In the genomic region with DNA sequence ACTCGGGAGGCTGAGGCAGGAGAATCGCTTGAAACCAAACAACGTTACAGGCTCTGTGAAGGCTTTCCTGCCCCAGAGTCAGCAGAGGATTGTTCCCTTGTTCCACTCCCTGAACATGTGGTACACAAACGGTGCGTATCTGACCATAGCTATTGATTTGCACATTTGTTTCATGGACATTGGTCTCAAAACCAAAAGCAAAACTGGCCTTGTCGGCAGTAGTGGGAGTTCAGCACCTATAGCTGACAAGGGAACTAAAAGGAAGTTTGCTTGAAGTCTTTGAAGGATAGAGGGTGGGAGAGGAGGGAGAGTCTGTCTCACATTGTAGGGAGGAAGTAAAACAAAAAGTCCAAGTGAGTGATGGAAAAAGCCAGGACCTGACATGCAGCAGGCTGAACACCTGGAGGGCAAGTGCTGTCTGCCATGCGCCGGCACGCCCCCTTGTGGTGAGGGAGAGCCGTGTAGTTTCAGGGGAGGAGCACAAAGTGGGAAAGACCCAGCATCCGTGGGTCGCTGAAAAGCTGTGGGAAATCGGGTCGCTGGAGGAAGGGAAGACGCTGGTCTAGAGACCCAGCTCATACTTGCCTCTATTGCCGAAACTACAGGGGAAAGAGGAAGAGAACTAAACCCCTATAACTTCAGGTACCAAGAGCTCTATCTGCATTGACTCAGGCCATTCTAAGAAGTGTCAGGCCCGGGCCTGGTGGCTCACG, we compare ENCODE assay signal across 8 cellular contexts. TPM values are rescaled to one million over a fixed set of nuclear protein-coding genes. Genes with fewer than 3 reads are reported as not detected.
A peak's percentile ranks its signal among the peaks of the same experiment; 100 is the strongest.
DNase-seq lines count a peak whose midpoint lies in the region; ATAC-seq and TF ChIP-seq lines count a peak whose summit lies in the region.

No MANE protein-coding gene starts in this region.

- H3K9me3 Mint-ChIP-seq in CD14-positive monocyte (no peaks in the 10 kb centered on the region), mesothelial cell of epicardium (no peaks in the 10 kb centered on the region)
- H3K9me3 Mint-ChIP-seq in activated CD8-positive, alpha-beta T cell treated with anti-CD3 and anti-CD28 coated beads, Interleukin-2, amount 10 ng/mL, durations not matched to agents 7 days and 5 days (ENCODE audit: insufficient read depth): no peaks in the 10 kb centered on the region

- H3K27me3 Mint-ChIP-seq in CD14-positive monocyte (ENCODE audit: low read depth in 3 of 3): peaks cover 2 to 4% (median 4%) of the 10 kb centered on the region in 3 donors
- H3K27me3 Mint-ChIP-seq in activated CD8-positive, alpha-beta T cell treated with anti-CD3 and anti-CD28 coated beads, Interleukin-2, amount 10 ng/mL, durations not matched to agents 7 days and 5 days (ENCODE audit: low read depth): no peaks in the 10 kb centered on the region
- H3K27me3 Mint-ChIP-seq in mesothelial cell of epicardium (ENCODE audit: low read depth): no peaks in the 10 kb centered on the region

- H3K4me3 Mint-ChIP-seq in CD14-positive monocyte (peak overlapping the region in 1 of 2 donors; percentile 32), mesothelial cell of epicardium (no peak overlapping the region)
- H3K4me3 Mint-ChIP-seq in activated CD8-positive, alpha-beta T cell treated with anti-CD3 and anti-CD28 coated beads, Interleukin-2, amount 10 ng/mL, durations not matched to agents 7 days and 5 days: no peak overlapping the region

- ATAC-seq in GM19328 (IDR thresholded peaks at IDR 0.05; ENCODE audit: unreplicated experiment): peak; percentile 74
- peak; percentile 91 for ATAC-seq in HG03432 (IDR thresholded peaks at IDR 0.05; ENCODE audit: unreplicated experiment)
- ATAC-seq in activated CD8-positive, alpha-beta T cell treated with anti-CD3 and anti-CD28 coated beads, Interleukin-2, amount 10 ng/mL, durations not matched to agents 7 days and 5 days: peak; percentile 87

- CTCF ChIA-PET in activated CD8-positive, alpha-beta T cell treated with anti-CD3 and anti-CD28 coated beads, Interleukin-2, amount 10 ng/mL, durations not matched to agents 7 days and 5 days (lab: Charles Lee): interaction anchor here (0.7 to 3.5 kb wide), 51 partner anchors 8 to 1352 kb away, joined by 3 to 26 read pairs (median 5); a partner anchor contains a TSS

- peak; percentile 70 for DNase-seq in CD14-positive monocyte (ENCODE audit: low spot score)
- DNase-seq in NCI-H748 (lab: John Stamatoyannopoulos, UW; ENCODE audit: unreplicated experiment): peak; percentile 80
- peak; percentile 84 for DNase-seq in activated CD8-positive, alpha-beta T cell treated with anti-CD3 and anti-CD28 coated beads, Interleukin-2, amount 10 ng/mL, durations not matched to agents 7 days and 5 days
- DNase-seq in effector CD8-positive, alpha-beta T cell (lab: John Stamatoyannopoulos, UW): peak; percentile 75
- peak; percentile 63 to 82 for DNase-seq in mesothelial cell of epicardium (ENCODE audit: low spot score in 2 of 2, unreplicated experiment in 2 of 2)
- peak; percentile 71 for DNase-seq in stimulated activated CD8-positive, alpha-beta memory T cell treated with anti-CD3 and anti-CD28 coated beads, Interleukin-4, amount 100 ng/mL, for 24 hours (ENCODE audit: low read depth)

- TF ChIP-seq CTCF in CD14-positive monocyte (IDR thresholded peaks at IDR 0.05): peak; percentile 91
- peak; percentile 87 for TF ChIP-seq CTCF in mesothelial cell of epicardium (IDR thresholded peaks at IDR 0.05; ENCODE audit: unreplicated experiment)

- H3K4me1 Mint-ChIP-seq in CD14-positive monocyte (peaks cover 3% of the 10 kb centered on the region), mesothelial cell of epicardium (peaks cover 7% of the 10 kb centered on the region)
- peaks cover 12% of the 10 kb centered on the region for H3K4me1 Mint-ChIP-seq in activated CD8-positive, alpha-beta T cell treated with anti-CD3 and anti-CD28 coated beads, Interleukin-2, amount 10 ng/mL, durations not matched to agents 7 days and 5 days (ENCODE audit: low read depth)

- no peak overlapping the region for H3K27ac Mint-ChIP-seq in CD14-positive monocyte
- no peak overlapping the region for H3K27ac Mint-ChIP-seq in activated CD8-positive, alpha-beta T cell treated with anti-CD3 and anti-CD28 coated beads, Interleukin-2, amount 10 ng/mL, durations not matched to agents 7 days and 5 days
- peak overlapping the region; percentile 44 for H3K27ac Mint-ChIP-seq in mesothelial cell of epicardium

- peaks cover 8 to 14% of the 10 kb centered on the region in 2 donors for H3K36me3 Mint-ChIP-seq in CD14-positive monocyte
- peaks cover 9% of the 10 kb centered on the region for H3K36me3 Mint-ChIP-seq in activated CD8-positive, alpha-beta T cell treated with anti-CD3 and anti-CD28 coated beads, Interleukin-2, amount 10 ng/mL, durations not matched to agents 7 days and 5 days (ENCODE audit: low read depth)
- H3K36me3 Mint-ChIP-seq in mesothelial cell of epicardium: peaks cover 9% of the 10 kb centered on the region

- POLR2A ChIA-PET in activated CD8-positive, alpha-beta T cell treated with anti-CD3 and anti-CD28 coated beads, Interleukin-2, amount 10 ng/mL, durations not matched to agents 7 days and 5 days (lab: Charles Lee): interaction anchor here (1.5 kb wide), 1 partner anchor 58 kb away, joined by 10 read pairs; a partner anchor contains a TSS

- intact Hi-C loops in CD14-positive monocyte (cut with micrococcal nuclease): loop anchor here in 1 of 2 donors (5.0 kb wide), 1 partner anchor 104 kb away; no protein-coding TSS in a partner anchor

RNA-seq across cellular contexts. Expression of a gene that starts 58.0 kb away (rescaled TPM):
- polyA plus RNA-seq in CD14-positive monocyte: 10 to 100 TPM; 21.6 to 24.7 TPM
- total RNA-seq in activated CD8-positive, alpha-beta T cell treated with anti-CD3 and anti-CD28 coated beads, Interleukin-2, amount 10 ng/mL, durations not matched to agents 7 days and 5 days: 100 to 1,000 TPM; 104 to 106 TPM
- total RNA-seq in mesothelial cell of epicardium: 97.5 to 105 TPM (median 101 TPM) in 3 replicates

Comparison
In these comparisons a context has a peak if more than half of its experiments do, and no peak if none do; other contexts are left out.
1. Peak in every context shown above with its lines: DNase-seq and ATAC-seq.